In the genomic region with DNA sequence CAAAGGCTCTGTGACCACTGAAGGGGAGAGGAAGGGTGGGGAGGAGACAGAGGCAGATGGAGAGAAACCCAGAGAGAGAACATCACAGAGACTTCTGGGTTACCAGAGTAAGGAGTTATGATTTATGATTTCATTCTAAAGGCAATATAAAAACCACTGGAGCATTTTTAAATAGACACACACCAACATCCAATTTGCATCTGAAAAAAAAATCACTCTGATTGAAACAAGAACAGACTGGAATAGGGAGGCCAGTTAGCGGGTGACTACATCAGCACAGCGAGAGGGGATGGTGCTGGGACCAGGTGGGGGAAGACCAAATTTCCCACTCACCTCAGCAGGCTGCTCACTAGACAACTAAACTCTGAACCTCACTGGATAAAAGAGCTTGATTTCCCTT, we compare ENCODE assay signal across 13 cellular contexts.
DNase-seq lines count a peak whose midpoint lies in the region; ATAC-seq and TF ChIP-seq lines count a peak whose summit lies in the region.
"Had no signal": no experiment of that assay in that cellular context is flagged by ENCODE, and none has a peak within 500 bp of the region (broad histone marks: within the 10 kb centered on the region; RNA-seq: fewer than 3 reads in every experiment).

No MANE protein-coding gene starts in this region.

- H3K27me3 ChIP-seq in DOHH2 (ENCODE audit: control insufficient read depth, low read length): no peaks in the 10 kb centered on the region
- no peaks in the 10 kb centered on the region for H3K27me3 ChIP-seq in HUES48 (ENCODE audit: control insufficient read depth, insufficient read depth, low read length)
- H3K27me3 ChIP-seq: left lung had no signal

- H3K36me3 ChIP-seq in DOHH2 (ENCODE audit: control insufficient read depth, low read length): no peaks in the 10 kb centered on the region
- peaks cover 22% of the 10 kb centered on the region for H3K36me3 ChIP-seq in HUES48 (ENCODE audit: control insufficient read depth, insufficient read depth, low read length)

- H3K4me2 ChIP-seq in DOHH2 (ENCODE audit: low read length): peak overlapping the region; percentile 86

- H3K27ac ChIP-seq in DOHH2 (ENCODE audit: low read depth, low read length): peak overlapping the region; percentile 96
- peak overlapping the region; percentile 62 for H3K27ac ChIP-seq in HUES48 (ENCODE audit: low read depth, low read length)
- peak overlapping the region; percentile 37 for H3K27ac ChIP-seq in angular gyrus (ENCODE audit: low read depth, low read length)
- H3K27ac ChIP-seq: left lung had no signal

- ATAC-seq in HG02623 (IDR thresholded peaks at IDR 0.05; ENCODE audit: unreplicated experiment): no peak
- no peak for ATAC-seq in HG02870 (IDR thresholded peaks at IDR 0.05; ENCODE audit: unreplicated experiment)
- no peak for ATAC-seq in HG03095 (IDR thresholded peaks at IDR 0.05; ENCODE audit: unreplicated experiment)
- ATAC-seq: activated T-cell treated with anti-CD3 and anti-CD28 coated beads, Interleukin-2, amount 50 U/mL, for 72 hours had no signal

- H3K4me1 ChIP-seq in DOHH2 (ENCODE audit: control insufficient read depth, low read length) (peaks cover 50% of the 10 kb centered on the region), HUES48 (ENCODE audit: control insufficient read depth, insufficient read depth, low read length) (peaks cover 19% of the 10 kb centered on the region)
- H3K4me1 ChIP-seq: left lung had no signal

- H4K20me1 ChIP-seq in DOHH2 (ENCODE audit: control insufficient read depth, insufficient read depth, low read depth, low read length): no peaks in the 10 kb centered on the region

- H3F3A ChIP-seq in DOHH2 (ENCODE audit: control insufficient read depth, insufficient read depth): peaks cover 20% of the 10 kb centered on the region

- no peaks in the 10 kb centered on the region for H3K79me2 ChIP-seq in DOHH2 (ENCODE audit: control insufficient read depth, low read length)

- H3K9me2 ChIP-seq in DOHH2 (replicated peaks; ENCODE audit: control insufficient read depth, low read length): no peaks in the 10 kb centered on the region

- H3K4me3 ChIP-seq in DOHH2 (ENCODE audit: low read length): peak overlapping the region; percentile 72
- no peak overlapping the region for H3K4me3 ChIP-seq in HUES48 (ENCODE audit: low read depth, low read length)
- H3K4me3 ChIP-seq: left lung had no signal

- no peak overlapping the region for H3K9ac ChIP-seq in HUES48 (ENCODE audit: low read depth, low read length)

- no peak for TF ChIP-seq CTCF in DOHH2 (IDR thresholded peaks at IDR 0.05; ENCODE audit: low read depth, low read length, poor library complexity, severe bottlenecking)

- H3K9me3 ChIP-seq in DOHH2 (ENCODE audit: control insufficient read depth, insufficient read depth, low read length) (peaks cover 6% of the 10 kb centered on the region; the same call in 1 of the 2 replicates), HUES48 (ENCODE audit: control insufficient read depth, insufficient read depth, low read length) (no peaks in the 10 kb centered on the region)

- peak; percentile 35 for DNase-seq in mesenteric fat pad (ENCODE audit: low spot score)
- no peak for DNase-seq in kidney tubule cell (ENCODE audit: low spot score)
- DNase-seq: activated CD4-positive, alpha-beta T cell treated with anti-CD3 and anti-CD28 coated beads, Interleukin-2, amount 10 ng/mL, durations not matched to agents 7 days and 5 days; activated T-cell treated with anti-CD3 and anti-CD28 coated beads, Interleukin-2, amount 50 U/mL, for 72 hours; left lung; stimulated activated CD4-positive, alpha-beta T cell treated with anti-CD3 and anti-CD28 coated beads, Interleukin-4, amount 100 ng/mL, for 1 hour; T-helper 9 cell had no signal

Comparison
In these comparisons a context has a peak if more than half of its experiments do, and no peak if none do; other contexts are left out.
1. H3K27ac ChIP-seq: peak in every context shown above with its lines; median percentile 96 in DOHH2; 62 in HUES48; 37 in angular gyrus.